Comparison of ENCODE assay signal across 8 cellular contexts in the genomic region with DNA sequence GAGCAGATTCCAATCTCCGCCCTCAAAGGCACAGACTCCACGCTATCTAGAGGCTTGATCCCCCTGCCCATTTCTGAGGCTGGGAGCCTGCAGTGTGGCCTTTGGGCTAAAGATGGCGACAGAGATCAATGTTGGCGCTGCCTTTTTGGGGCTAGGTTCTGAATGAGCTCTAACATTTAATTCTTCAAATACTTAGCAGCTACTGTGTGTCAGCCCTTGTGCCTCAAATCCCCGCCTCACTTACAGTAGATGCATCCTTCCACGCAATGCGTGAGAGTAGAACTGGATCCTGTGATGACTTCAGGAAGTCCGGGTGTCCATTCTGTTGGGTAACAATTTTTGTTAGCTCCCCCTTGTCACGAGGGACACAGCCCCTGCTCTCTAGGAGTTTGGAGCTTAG. TPM values are rescaled to one million over a fixed set of nuclear protein-coding genes. Genes with fewer than 3 reads are reported as not detected.
DNase-seq lines count a peak whose midpoint lies in the region; ATAC-seq and TF ChIP-seq lines count a peak whose summit lies in the region.

No MANE protein-coding gene starts in this region.

- H3F3A ChIP-seq in GM23338 (replicated peaks; ENCODE audit: low read depth): no peaks in the 10 kb centered on the region
- no peaks in the 10 kb centered on the region for H3F3A ChIP-seq in OCI-LY1 (ENCODE audit: insufficient read depth, low read length)

- H3K27ac ChIP-seq in GM23338 (ENCODE audit: low read depth): no peak overlapping the region
- no peak overlapping the region for H3K27ac ChIP-seq in OCI-LY1 (ENCODE audit: low read depth, low read length, poor library complexity, severe bottlenecking)
- no peak overlapping the region for H3K27ac ChIP-seq in left ventricle myocardium inferior (replicated peaks)

- no peaks in the 10 kb centered on the region; the same call in 2 of the 3 replicates for H3K36me3 Mint-ChIP-seq in GM23338 (ENCODE audit: low read depth)

- H3K4me1 Mint-ChIP-seq in GM23338: peaks cover 4% of the 10 kb centered on the region; the same call in 2 of the 3 replicates

- peak; percentile 94 for ATAC-seq in GM23338
- no peak for ATAC-seq in GM21423 (IDR thresholded peaks at IDR 0.05; ENCODE audit: unreplicated experiment)

- H2AFZ ChIP-seq in GM23338 (no peak overlapping the region), OCI-LY1 (ENCODE audit: low read length) (no peak overlapping the region)

- peak; percentile 17 for DNase-seq in Ammon's horn (ENCODE audit: low spot score)
- DNase-seq in GM23338 (ENCODE audit: low spot score): peak; percentile 80
- DNase-seq in activated effector memory CD4-positive, alpha-beta T cell treated with Interleukin-2 at 50 U/mL for 16 hours: peak; percentile 2
- DNase-seq in left ventricle myocardium inferior: no peak
- DNase-seq in stimulated activated CD4-positive, alpha-beta T cell treated with anti-CD3 and anti-CD28 coated beads, Interleukin-15, amount 100 ng/mL, for 24 hours: peak; percentile 67
- no peak for DNase-seq in NCI-H146 (lab: John Stamatoyannopoulos, UW)

- H3K4me3 ChIP-seq in GM23338 (no peak overlapping the region), OCI-LY1 (ENCODE audit: low read depth, low read length, poor library complexity, severe bottlenecking) (no peak overlapping the region), left ventricle myocardium inferior (no peak overlapping the region)

- H3K4me1 ChIP-seq in GM23338 (ENCODE audit: insufficient read depth): peaks cover 8% of the 10 kb centered on the region
- H3K4me1 ChIP-seq in OCI-LY1 (ENCODE audit: insufficient read depth, low read length, severe bottlenecking): no peaks in the 10 kb centered on the region
- no peaks in the 10 kb centered on the region for H3K4me1 ChIP-seq in left ventricle myocardium inferior

- peaks cover under 1% of the 10 kb centered on the region for H3K27me3 Mint-ChIP-seq in GM23338 (ENCODE audit: insufficient read depth, low read depth, poor library complexity)

- no peak overlapping the region for H3K4me2 ChIP-seq in GM23338
- no peak overlapping the region for H3K4me2 ChIP-seq in OCI-LY1 (ENCODE audit: low read length)

- no peak overlapping the region for H3K9ac ChIP-seq in OCI-LY1 (ENCODE audit: low read length)

- no peaks in the 10 kb centered on the region for H3K9me3 ChIP-seq in OCI-LY1 (ENCODE audit: low read length)
- no peaks in the 10 kb centered on the region for H3K9me3 ChIP-seq in left ventricle myocardium inferior (replicated peaks)

- no peaks in the 10 kb centered on the region for H3K9me3 Mint-ChIP-seq in GM23338

- no peaks in the 10 kb centered on the region for H3K9me2 ChIP-seq in GM23338 (ENCODE audit: insufficient read depth)
- H3K9me2 ChIP-seq in OCI-LY1 (ENCODE audit: low read depth, low read length): no peaks in the 10 kb centered on the region

- H3K79me2 ChIP-seq in GM23338 (replicated peaks; ENCODE audit: insufficient read depth): no peaks in the 10 kb centered on the region
- H3K79me2 ChIP-seq in OCI-LY1 (ENCODE audit: insufficient read depth, low read length): no peaks in the 10 kb centered on the region

- H3K27me3 ChIP-seq in GM23338 (ENCODE audit: insufficient read depth): no peaks in the 10 kb centered on the region
- H3K27me3 ChIP-seq in OCI-LY1 (ENCODE audit: insufficient read depth, low read length): peaks cover 4% of the 10 kb centered on the region; the same call in 1 of the 2 replicates
- H3K27me3 ChIP-seq in left ventricle myocardium inferior (ENCODE audit: low read depth): peaks cover 49% of the 10 kb centered on the region

- H3K36me3 ChIP-seq in GM23338 (ENCODE audit: insufficient read depth) (no peaks in the 10 kb centered on the region), OCI-LY1 (ENCODE audit: insufficient read depth, low read length) (no peaks in the 10 kb centered on the region), left ventricle myocardium inferior (no peaks in the 10 kb centered on the region)

- H3K4me3 Mint-ChIP-seq in GM23338: no peak overlapping the region

- H3K27ac Mint-ChIP-seq in GM23338: no peak overlapping the region

- intact Hi-C loops in left ventricle myocardium inferior (cut with micrococcal nuclease): no loop called here

- H4K20me1 ChIP-seq in GM23338 (replicated peaks; ENCODE audit: insufficient read depth) (no peaks in the 10 kb centered on the region), OCI-LY1 (ENCODE audit: insufficient read depth, low read length) (no peaks in the 10 kb centered on the region)

- TF ChIP-seq CTCF in GM23338 (conservative IDR thresholded peaks at IDR 0.05; ENCODE audit: low read depth in 2 of 2) (peak; percentile 84 to 92), OCI-LY1 (IDR thresholded peaks at IDR 0.05; ENCODE audit: low read length) (peak; percentile 74), left ventricle myocardium inferior (IDR thresholded peaks at IDR 0.05; ENCODE audit: borderline replicate concordance) (peak; percentile 67)

TF ChIP-seq in GM23338, 12 proteins besides CTCF, POLR2A, EP300 and RAD21:
- TF ChIP-seq STAT1 (IDR thresholded peaks at IDR 0.05; ENCODE audit: unreplicated experiment) (no peak), NANOG (IDR thresholded peaks at IDR 0.05; ENCODE audit: borderline replicate concordance) (no peak), EZH2phosphoT487 (IDR thresholded peaks at IDR 0.05; ENCODE audit: unreplicated experiment) (no peak), REST (IDR thresholded peaks at IDR 0.05; ENCODE audit: unreplicated experiment) (no peak), POLR2AphosphoS5 (IDR thresholded peaks at IDR 0.05; ENCODE audit: low read depth) (no peak)

RNA-seq across cellular contexts. Expression of gene IL1F10, which starts 12.4 kb away (rescaled TPM):
- total RNA-seq in GM23338 (2014; rRNA removed; shearing (Covaris generic)): not detected in 2 replicates
- polyA plus RNA-seq in GM23338 (2016; fragmentation: Nextera tagmentation; extraction: Ambion mirVana): not detected in 2 replicates
- total RNA-seq in left ventricle myocardium inferior: not detected

RNA-seq across cellular contexts. Expression of gene IL36RN, which starts 21.1 kb away (rescaled TPM):
- total RNA-seq in GM23338 (2014; rRNA removed; shearing (Covaris generic)): not detected in 2 replicates
- polyA plus RNA-seq in GM23338 (2016; fragmentation: Nextera tagmentation; extraction: Ambion mirVana): not detected in 2 replicates
- not detected for total RNA-seq in left ventricle myocardium inferior

RNA-seq across cellular contexts. Expression of gene IL36B, which starts 27.5 kb away (rescaled TPM):
- not detected in 2 replicates for total RNA-seq in GM23338 (2014; rRNA removed; shearing (Covaris generic))
- not detected in 2 replicates for polyA plus RNA-seq in GM23338 (2016; fragmentation: Nextera tagmentation; extraction: Ambion mirVana)
- total RNA-seq in left ventricle myocardium inferior: not detected

RNA-seq across cellular contexts. Expression of gene IL1RN, which starts 47.3 kb away (rescaled TPM):
- not detected in 2 replicates for total RNA-seq in GM23338 (2014; rRNA removed; shearing (Covaris generic))
- polyA plus RNA-seq in GM23338 (2016; fragmentation: Nextera tagmentation; extraction: Ambion mirVana): not detected in 2 replicates
- 0.33 TPM for total RNA-seq in left ventricle myocardium inferior

Comparison
In these comparisons a context has a peak if more than half of its experiments do, and no peak if none do; other contexts are left out.
1. DNase-seq: peak in Ammon's horn (single experiment), GM23338 (single experiment), activated effector memory CD4-positive, alpha-beta T cell treated with Interleukin-2 at 50 U/mL for 16 hours (single experiment) and stimulated activated CD4-positive, alpha-beta T cell treated with anti-CD3 and anti-CD28 coated beads, Interleukin-15, amount 100 ng/mL, for 24 hours (single experiment); none in left ventricle myocardium inferior (single experiment) and NCI-H146 (single experiment).
2. Peak in every context shown above with its lines, with median percentiles within 50 percentile points of each other: CTCF ChIP-seq.